ENCODE assay signal across 25 cellular contexts in genomic region chr7:4235596-4235995, GRCh38.
A peak's percentile ranks its signal among the peaks of the same experiment; 100 is the strongest.
DNase-seq lines count a peak whose midpoint lies in the region; ATAC-seq, FAIRE-seq and TF ChIP-seq lines count a peak whose summit lies in the region.
"Had no signal": no experiment of that assay in that cellular context is flagged by ENCODE, and none has a peak within 500 bp of the region (broad histone marks: within the 10 kb centered on the region; RNA-seq: fewer than 3 reads in every experiment).

No MANE protein-coding gene starts in this region.

- no peaks in the 10 kb centered on the region for H3K36me3 Mint-ChIP-seq in nephron progenitor cell (ENCODE audit: low read depth)
- no peaks in the 10 kb centered on the region for H3K36me3 Mint-ChIP-seq in naive thymus-derived CD8-positive, alpha-beta T cell

- no peaks in the 10 kb centered on the region for H3K4me1 ChIP-seq in small intestine (ENCODE audit: control insufficient read depth in 2 of 2, insufficient read depth in 1 of 2, low read depth in 1 of 2, low read length in 1 of 2)
- H3K4me1 ChIP-seq: BLaER1 had no signal

- H3K9me3 Mint-ChIP-seq in nephron progenitor cell: no peaks in the 10 kb centered on the region
- no peaks in the 10 kb centered on the region for H3K9me3 Mint-ChIP-seq in naive thymus-derived CD8-positive, alpha-beta T cell
- H3K9me3 Mint-ChIP-seq: CD4-positive, alpha-beta T cell had no signal

- FAIRE-seq in small intestine (lab: Jason Lieb, UNC): no peak
- FAIRE-seq: GM18507 had no signal

- peak overlapping the region; percentile 48 for H3K27ac Mint-ChIP-seq in nephron progenitor cell
- H3K27ac Mint-ChIP-seq in naive thymus-derived CD8-positive, alpha-beta T cell: no peak overlapping the region
- H3K27ac Mint-ChIP-seq: CD4-positive, alpha-beta T cell had no signal

- TF ChIP-seq CTCF in epithelial cell of proximal tubule (conservative IDR thresholded peaks at IDR 0.05; ENCODE audit: low read depth, low read length): no peak
- no peak for TF ChIP-seq CTCF in nephron progenitor cell (IDR thresholded peaks at IDR 0.05)

- peaks cover 33% of the 10 kb centered on the region for H3K4me1 Mint-ChIP-seq in nephron progenitor cell
- peaks cover 5 to 6% (median 6%) of the 10 kb centered on the region in 4 donors for H3K4me1 Mint-ChIP-seq in naive thymus-derived CD8-positive, alpha-beta T cell

- H3K27me3 Mint-ChIP-seq in nephron progenitor cell (ENCODE audit: low read depth, poor library complexity): peaks cover 15% of the 10 kb centered on the region
- peaks cover 0 to 3% (median 0%) of the 10 kb centered on the region in 5 donors for H3K27me3 Mint-ChIP-seq in naive thymus-derived CD8-positive, alpha-beta T cell
- H3K27me3 Mint-ChIP-seq: CD4-positive, alpha-beta T cell had no signal

- H3K4me3 Mint-ChIP-seq in nephron progenitor cell: no peak overlapping the region
- H3K4me3 Mint-ChIP-seq in naive thymus-derived CD8-positive, alpha-beta T cell: no peak overlapping the region
- H3K4me3 Mint-ChIP-seq: CD4-positive, alpha-beta T cell had no signal

- no peaks in the 10 kb centered on the region for H3K36me3 ChIP-seq in small intestine (ENCODE audit: control insufficient read depth in 2 of 2, insufficient read depth in 2 of 2, low read length in 2 of 2)
- H3K36me3 ChIP-seq: BLaER1 had no signal

- no peak overlapping the region for H3K27ac ChIP-seq in small intestine (ENCODE audit: low read depth in 1 of 2, low read length in 1 of 2)
- H3K27ac ChIP-seq: BLaER1 had no signal

- no peaks in the 10 kb centered on the region for H3K9me3 ChIP-seq in small intestine (ENCODE audit: control insufficient read depth, low read depth)
- H3K9me3 ChIP-seq: BLaER1 had no signal

- no peaks in the 10 kb centered on the region for H3K27me3 ChIP-seq in small intestine (ENCODE audit: control insufficient read depth in 2 of 2, insufficient read depth in 2 of 2, low read length in 2 of 2)
- H3K27me3 ChIP-seq: BLaER1 had no signal

- 51 to 75% (median 69%) methylated on average over 14 of the region's 14 CpGs for WGBS in small intestine, 3 donors

- POLR2A ChIA-PET in naive thymus-derived CD8-positive, alpha-beta T cell (lab: Charles Lee): no interaction called here

- ATAC-seq in naive thymus-derived CD8-positive, alpha-beta T cell: no peak
- ATAC-seq: HCT116, PC-3 had no signal

- no peak overlapping the region for H3K4me3 ChIP-seq in epithelial cell of proximal tubule (ENCODE audit: low read depth, low read length)
- H3K4me3 ChIP-seq in small intestine (ENCODE audit: low read depth in 1 of 2, low read length in 2 of 2): no peak overlapping the region
- H3K4me3 ChIP-seq: BLaER1 had no signal

- DNase-seq in NCI-H69 (lab: John Stamatoyannopoulos, UW) (peak; percentile 9), epithelial cell of proximal tubule (ENCODE audit: low read depth) (peak; percentile 19), nephron progenitor cell (peak; percentile 67), small intestine (peak; percentile 41), NOMO-1 (lab: John Stamatoyannopoulos, UW; ENCODE audit: unreplicated experiment in 2 of 2) (no peak), DMS 273 treated with DMSO at 0.1 percent for 48 hours (lab: John Stamatoyannopoulos, UW) (no peak), ecto neural progenitor cell (ENCODE audit: low spot score) (no peak)
- DNase-seq in naive thymus-derived CD8-positive, alpha-beta T cell: no peak
- DNase-seq: Calu3; CD4-positive, alpha-beta T cell; DMS53; GDM1; GOT3; Karpas-422; MV-4-11; NCI-H1105 treated with DMSO at 0.1 percent for 48 hours; NCI-H1694; NCI-H2081; NCI-H2171; PC-3; RPMI8226; SHP77 had no signal

Comparison
In these comparisons a context has a peak if more than half of its experiments do, and no peak if none do; other contexts are left out.
1. DNase-seq: peak in NCI-H69 (single experiment), epithelial cell of proximal tubule (single experiment), nephron progenitor cell (single experiment) and small intestine (single experiment); none in naive thymus-derived CD8-positive, alpha-beta T cell (0 of 10), NOMO-1 (0 of 2), DMS 273 treated with DMSO at 0.1 percent for 48 hours (single experiment) and ecto neural progenitor cell (single experiment).